8 cellular contexts compared by ENCODE assay signal in genomic region chr9:37079370-37080164, GRCh38. TPM values are rescaled to one million over a fixed set of nuclear protein-coding genes. Genes with fewer than 3 reads are reported as not detected.
A peak's percentile ranks its signal among the peaks of the same experiment; 100 is the strongest.
DNase-seq lines count a peak whose midpoint lies in the region; ATAC-seq, FAIRE-seq and TF ChIP-seq lines count a peak whose summit lies in the region.

No MANE protein-coding gene starts in this region.

- H3K4me3 ChIP-seq in adrenal gland (peak overlapping the region; percentile 58 to 92 (median 84)), heart left ventricle (peak overlapping the region; percentile 64 to 98 (median 86)), trophoblast cell (ENCODE audit: low read depth, low read length) (peak overlapping the region; percentile 99), transverse colon (peak overlapping the region; percentile 61 to 99 (median 84))

- 2% methylated on average over 42 to 63 of the region's 63 CpGs for WGBS in adrenal gland, 4 donors
- WGBS in heart left ventricle, 4 donors, result 2 to 3% (median 2%) methylated on average over 60 to 63 of the region's 63 CpGs
- WGBS in trophoblast cell (ENCODE audit: extremely low coverage, insufficient coverage, insufficient read length), result no CpG with 5 or more reads among the region's 63 CpGs
- WGBS in transverse colon (ENCODE audit: low coverage in 1 of 2), 2 donors, result 5% methylated on average over 62 of the region's 63 CpGs; no CpG with 5 or more reads in 1 of the 2 donors

- peak overlapping the region; percentile 37 for H2BK5ac ChIP-seq in trophoblast cell (ENCODE audit: low read depth, low read length, poor library complexity)

- no peak for TF ChIP-seq EP300 in transverse colon (IDR thresholded peaks at IDR 0.05; ENCODE audit: low read depth)

- peak overlapping the region; percentile 79 for H2BK120ac ChIP-seq in trophoblast cell (ENCODE audit: insufficient read depth, low read length, poor library complexity)

- H3K4me1 ChIP-seq in adrenal gland (replicated peaks in 1 of 2) (peaks cover 23 to 41% of the 10 kb centered on the region in 2 donors), heart left ventricle (peaks cover 0 to 44% (median 15%) of the 10 kb centered on the region in 12 donors), trophoblast cell (ENCODE audit: control insufficient read depth in 1 of 2, insufficient read depth in 2 of 2, low read length in 2 of 2) (peaks cover 3% of the 10 kb centered on the region in 2 experiments), transverse colon (peaks cover 3 to 30% (median 5%) of the 10 kb centered on the region in 4 donors)

- peak; percentile 87 for TF ChIP-seq POLR2A in GM12891 (IDR thresholded peaks at IDR 0.05; ENCODE audit: low read depth, low read length)
- peak; percentile 78 to 95 for TF ChIP-seq POLR2A in adrenal gland (IDR thresholded peaks at IDR 0.05)
- TF ChIP-seq POLR2A in heart left ventricle (IDR thresholded peaks at IDR 0.05), result peak in 1 of 2 donors; percentile 46
- TF ChIP-seq POLR2A in transverse colon (IDR thresholded peaks at IDR 0.05), result peak; percentile 93

- no peaks in the 10 kb centered on the region for H3K9me3 ChIP-seq in adrenal gland (replicated peaks in 1 of 3)
- H3K9me3 ChIP-seq in heart left ventricle, result no peaks in the 10 kb centered on the region
- H3K9me3 ChIP-seq in trophoblast cell (ENCODE audit: insufficient read depth, low read depth, low read length), result no peaks in the 10 kb centered on the region
- H3K9me3 ChIP-seq in transverse colon, result no peaks in the 10 kb centered on the region

- TF ChIP-seq CTCF in adrenal gland (IDR thresholded peaks at IDR 0.05) (no peak), heart left ventricle (IDR thresholded peaks at IDR 0.05) (no peak), transverse colon (IDR thresholded peaks at IDR 0.05) (peak in 1 of 5 experiments; percentile 6)

- peak overlapping the region; percentile 92 for H4K91ac ChIP-seq in trophoblast cell (ENCODE audit: low read depth, low read length)

- peak; percentile 89 for ATAC-seq in HG02840 (IDR thresholded peaks at IDR 0.05; ENCODE audit: low FRiP score, unreplicated experiment)
- ATAC-seq in heart left ventricle, result peak; percentile 99

- peak overlapping the region; percentile 38 for H3K4ac ChIP-seq in trophoblast cell (ENCODE audit: low read depth, low read length)

- peak overlapping the region; percentile 78 to 95 (median 93) for H3K27ac ChIP-seq in adrenal gland
- peak overlapping the region; percentile 31 to 92 (median 84) for H3K27ac ChIP-seq in heart left ventricle
- H3K27ac ChIP-seq in trophoblast cell (ENCODE audit: low read depth, low read length), result peak overlapping the region; percentile 4
- H3K27ac ChIP-seq in transverse colon, result peak overlapping the region; percentile 88 to 96 (median 90)

- H4K12ac ChIP-seq in trophoblast cell (ENCODE audit: low read depth, low read length), result peak overlapping the region; percentile 79

- H2BK12ac ChIP-seq in trophoblast cell (ENCODE audit: low read length), result no peak overlapping the region

- H3K18ac ChIP-seq in trophoblast cell (ENCODE audit: low read length), result peak overlapping the region; percentile 78

- peak; percentile 100 for FAIRE-seq in GM12891 (lab: Jason Lieb, UNC)

- H3K27me3 ChIP-seq in adrenal gland (no peaks in the 10 kb centered on the region), heart left ventricle (peaks cover 0 to 6% (median 0%) of the 10 kb centered on the region in 9 donors), trophoblast cell (ENCODE audit: insufficient read depth, low read length) (no peaks in the 10 kb centered on the region), transverse colon (no peaks in the 10 kb centered on the region)

- no peak overlapping the region for H3K23ac ChIP-seq in trophoblast cell (ENCODE audit: low read length)

- in situ Hi-C loops in transverse colon (cut with MboI; ENCODE audit: low pct_ligation_motif_present in 1 of 4, low pct_unique_long_range_greater_than_20kb in 1 of 4, low sequenced_read_pairs in 3 of 4), result no loop called here

- peak; percentile 71 for DNase-seq in GM12891 (ENCODE audit: insufficient read length, low spot score)
- DNase-seq in NCI-H1436 treated with DMSO at 0.1 percent for 48 hours (lab: John Stamatoyannopoulos, UW), result peak; percentile 85
- peak; percentile 89 for DNase-seq in T follicular helper cell (ENCODE audit: low read depth)
- DNase-seq in adrenal gland, result peak; percentile 92 to 98 (median 96)
- peak; percentile 92 to 95 (median 95) for DNase-seq in heart left ventricle
- peak; percentile 98 to 99 for DNase-seq in trophoblast cell
- peak; percentile 94 for DNase-seq in transverse colon

- peak overlapping the region; percentile 86 for H3K9ac ChIP-seq in trophoblast cell (ENCODE audit: low read length)

- peak overlapping the region; percentile 94 for H3K14ac ChIP-seq in trophoblast cell (ENCODE audit: low read length)

- H4K8ac ChIP-seq in trophoblast cell (ENCODE audit: low read depth, low read length), result peak overlapping the region; percentile 98

- peaks cover 4% of the 10 kb centered on the region for H3K79me2 ChIP-seq in trophoblast cell (ENCODE audit: control insufficient read depth, insufficient read depth, low read length, poor library complexity)

- intact Hi-C loops in adrenal gland (cut with DNase I), result no loop called here
- intact Hi-C loops in heart left ventricle (cut with DNase I), result loop anchor here in 6 of 10 donors (2.0 to 10.0 kb wide), 4 partner anchors 38 to 55 kb away; partner anchors contain the start of gene ZCCHC7 (in 3 of the 6)
- intact Hi-C loops in transverse colon (cut with DNase I; ENCODE audit: low total_unique reads), result no loop called here

- no peak overlapping the region for H2AK5ac ChIP-seq in trophoblast cell (ENCODE audit: low read length)

- H3K79me1 ChIP-seq in trophoblast cell (ENCODE audit: low read length), result peaks cover 6% of the 10 kb centered on the region

- peak overlapping the region; percentile 96 for H3K4me2 ChIP-seq in trophoblast cell (ENCODE audit: low read length)

- peak overlapping the region; percentile 95 for H2AFZ ChIP-seq in trophoblast cell (ENCODE audit: insufficient read depth, low read length, poor library complexity)

- H3K36me3 ChIP-seq in adrenal gland (replicated peaks in 1 of 2), result no peaks in the 10 kb centered on the region
- H3K36me3 ChIP-seq in heart left ventricle, result no peaks in the 10 kb centered on the region
- H3K36me3 ChIP-seq in trophoblast cell (ENCODE audit: control insufficient read depth in 1 of 2, insufficient read depth in 2 of 2, low read length in 2 of 2), result no peaks in the 10 kb centered on the region
- H3K36me3 ChIP-seq in transverse colon, result no peaks in the 10 kb centered on the region

TF ChIP-seq in GM12891, 5 proteins besides CTCF, POLR2A, EP300 and RAD21:
- TF ChIP-seq SPI1 (IDR thresholded peaks at IDR 0.05; ENCODE audit: low read depth, low read length), result no peak
- no peak for TF ChIP-seq PAX5 (IDR thresholded peaks at IDR 0.05; ENCODE audit: insufficient read depth, low read length, severe bottlenecking)
- peak; percentile 7; the same call in 1 of the 2 replicates for TF ChIP-seq POU2F2 (IDR thresholded peaks at IDR 0.05; ENCODE audit: low read depth, low read length)
- TF ChIP-seq POLR2AphosphoS5 (IDR thresholded peaks at IDR 0.05; ENCODE audit: low read depth, low read length), result peak; percentile 84
- peak; percentile 64; the same call in 1 of the 2 replicates for TF ChIP-seq TAF1 (IDR thresholded peaks at IDR 0.05; ENCODE audit: low read depth, low read length)

RNA-seq across cellular contexts. Expression of gene ZCCHC7, which starts 40.8 kb away (rescaled TPM):
- 43.5 TPM for polyA plus RNA-seq in GM12891 (2012; ENCODE audit: low read depth, missing spikeins)
- 10 to 100 TPM in 7 of 8 donors, 1 to 10 TPM in 1; 6.0 to 20.8 (median 16.6) TPM for total RNA-seq in adrenal gland
- polyA plus RNA-seq in adrenal gland, result 10 to 100 TPM; 12.4 to 21.3 (median 19.4) TPM
- total RNA-seq in heart left ventricle, result 10 to 100 TPM in 3 of 9 donors, 1 to 10 TPM in 6; 4.4 to 14.8 (median 9.1) TPM
- 1 to 10 TPM; 3.5 to 4.8 TPM for polyA plus RNA-seq in heart left ventricle
- 28.9 and 29.2 TPM in 2 replicates for polyA plus RNA-seq in trophoblast cell (2013)
- 10 to 100 TPM; 13.2 to 43.0 (median 16.5) TPM for total RNA-seq in transverse colon

RNA-seq across cellular contexts. Expression of gene PAX5, which starts 45.5 kb away (rescaled TPM):
- polyA plus RNA-seq in GM12891 (2012; ENCODE audit: low read depth, missing spikeins), result 43.1 TPM
- total RNA-seq in adrenal gland (under 1 TPM in 3 of 8 donors, not detected in 5; 0.10 to 0.22 (median 0.19) TPM), heart left ventricle (under 1 TPM in 3 of 9 donors, not detected in 6; 0.02 to 0.37 (median 0.14) TPM), transverse colon (1 to 10 TPM in 2 of 4 donors, not detected in 2; 2.4 to 3.7 TPM)
- polyA plus RNA-seq in adrenal gland (under 1 TPM in 2 of 3 donors, not detected in 1; under 0.01 to 0.07 TPM), heart left ventricle (under 1 TPM in 1 of 2 donors, not detected in 1; 0.01 TPM)
- polyA plus RNA-seq in trophoblast cell (2013), result 0.01 TPM in 1 of 2 replicates, not detected in the other

Comparison
In these comparisons a context has a peak if more than half of its experiments do, and no peak if none do; other contexts are left out.
1. Peak in every context shown above with its lines: DNase-seq, ATAC-seq, H3K4me3 ChIP-seq and H3K27ac ChIP-seq.
2. H3K27ac ChIP-seq: peak in every context shown above with its lines; median percentile 93 in adrenal gland; 90 in transverse colon; 84 in heart left ventricle; 4 in trophoblast cell.
3. intact Hi-C loops: an anchor here in heart left ventricle (2.0 to 10.0 kb wide); none called in adrenal gland and transverse colon.